In the genomic region with DNA sequence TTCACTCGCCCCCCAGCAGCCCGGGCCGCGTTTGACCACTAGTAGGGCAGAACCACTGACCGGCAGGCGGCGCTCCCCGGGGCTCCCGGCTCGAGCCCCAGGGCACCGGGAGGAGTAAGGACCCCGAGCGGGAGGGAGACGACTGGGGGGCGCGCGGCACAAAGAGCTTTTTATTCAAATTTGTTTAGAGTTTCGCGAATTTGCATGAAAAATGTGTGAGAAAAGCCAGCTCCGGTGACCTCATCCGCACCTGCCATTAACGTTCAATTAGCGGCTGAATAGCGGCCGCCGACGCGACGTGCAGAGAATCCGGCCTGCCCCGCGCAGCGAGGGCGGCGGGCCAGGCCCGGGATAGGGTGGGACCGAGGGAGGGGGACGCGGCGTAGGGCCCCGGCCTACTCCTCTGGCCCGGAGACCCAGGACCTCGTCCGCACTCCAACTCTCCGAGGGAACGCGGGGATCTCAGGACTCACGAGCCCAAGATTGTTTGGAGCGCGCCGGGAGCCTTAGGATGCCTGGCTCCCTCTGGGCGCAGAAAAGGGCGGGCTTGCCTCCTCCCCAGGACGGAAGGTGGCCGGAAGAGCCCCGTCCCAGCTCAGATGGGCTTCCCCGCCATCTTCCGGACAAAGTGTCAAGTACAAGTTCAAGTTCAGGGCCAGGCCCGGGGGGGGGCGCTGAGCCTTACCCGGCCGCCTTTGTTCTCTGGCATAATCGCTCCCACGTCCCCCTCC, we compare ENCODE assay signal across 8 cellular contexts.
A peak's percentile ranks its signal among the peaks of the same experiment; 100 is the strongest.
DNase-seq lines count a peak whose midpoint lies in the region; ATAC-seq and TF ChIP-seq lines count a peak whose summit lies in the region.

No MANE protein-coding gene starts in this region.

- H3K36me3 ChIP-seq in HCT116 (ENCODE audit: control insufficient read depth in 1 of 2, insufficient read depth in 2 of 2, low read length in 2 of 2): no peaks in the 10 kb centered on the region

- CTCF ChIA-PET in activated CD4-positive, alpha-beta T cell treated with anti-CD3 and anti-CD28 coated beads, Interleukin-2, amount 10 ng/mL, durations not matched to agents 7 days and 5 days (lab: Charles Lee): interaction anchor here (1.0 to 3.1 kb wide), 4 partner anchors 10 to 65 kb away, joined by 3 to 21 read pairs (median 4); a partner anchor contains a TSS
- CTCF ChIA-PET in HCT116 (lab: Charles Lee): no interaction called here
- CTCF ChIA-PET in activated CD8-positive, alpha-beta T cell treated with anti-CD3 and anti-CD28 coated beads for 36 hours (lab: Charles Lee): interaction anchor here (0.6 to 3.5 kb wide), 10 partner anchors 9 to 73 kb away, joined by 3 to 43 read pairs (median 4); no protein-coding TSS in a partner anchor

- H3K27ac Mint-ChIP-seq in activated CD4-positive, alpha-beta T cell treated with anti-CD3 and anti-CD28 coated beads, Interleukin-2, amount 10 ng/mL, durations not matched to agents 7 days and 5 days: no peak overlapping the region
- no peak overlapping the region for H3K27ac Mint-ChIP-seq in activated CD8-positive, alpha-beta T cell treated with anti-CD3 and anti-CD28 coated beads for 36 hours
- H3K27ac Mint-ChIP-seq in progenitor cell of endocrine pancreas: peak overlapping the region; percentile 87

- intact Hi-C loops in HCT116 (cut with micrococcal nuclease): no loop called here
- intact Hi-C loops in activated CD8-positive, alpha-beta T cell treated with anti-CD3 and anti-CD28 coated beads for 36 hours (cut with micrococcal nuclease): no loop called here

- no peak overlapping the region for H3K4me3 ChIP-seq in HCT116 (replicated peaks in 1 of 2; ENCODE audit: low read depth in 1 of 2, low read length in 2 of 2)
- H3K4me3 ChIP-seq in foreskin fibroblast (ENCODE audit: low read depth in 1 of 2, low read length in 2 of 2): peak overlapping the region in 1 of 2 donors; percentile 10

- POLR2A ChIA-PET in activated CD4-positive, alpha-beta T cell treated with anti-CD3 and anti-CD28 coated beads, Interleukin-2, amount 10 ng/mL, durations not matched to agents 7 days and 5 days (lab: Charles Lee): no interaction called here
- POLR2A ChIA-PET in HCT116 (lab: Charles Lee): no interaction called here
- POLR2A ChIA-PET in activated CD8-positive, alpha-beta T cell treated with anti-CD3 and anti-CD28 coated beads for 36 hours (lab: Charles Lee): interaction anchor here (0.6 to 1.4 kb wide), 3 partner anchors 9 to 40 kb away, joined by 3 read pairs; no protein-coding TSS in a partner anchor

- BruUV-seq in HCT116 (replicated peaks; lab: Mats Ljungman, UMichigan): no TSS peak

- H2AFZ ChIP-seq in HCT116 (ENCODE audit: low read depth, low read length, poor library complexity, severe bottlenecking): no peak overlapping the region

- peak overlapping the region; percentile 47 for H3K4me2 ChIP-seq in HCT116 (ENCODE audit: low read length)

- 0 out of 4 replicates have a peak, but pooled peaks cover 0 to 5% of the 10 kb centered on the region in 2 experiments for H3K4me1 ChIP-seq in HCT116 (ENCODE audit: control insufficient read depth in 1 of 2, insufficient read depth in 2 of 2, low read length in 2 of 2)

- H3K36me3 Mint-ChIP-seq in activated CD4-positive, alpha-beta T cell treated with anti-CD3 and anti-CD28 coated beads, Interleukin-2, amount 10 ng/mL, durations not matched to agents 7 days and 5 days (ENCODE audit: low read depth): no peaks in the 10 kb centered on the region
- no peaks in the 10 kb centered on the region for H3K36me3 Mint-ChIP-seq in activated CD8-positive, alpha-beta T cell treated with anti-CD3 and anti-CD28 coated beads for 36 hours (ENCODE audit: low read depth)
- H3K36me3 Mint-ChIP-seq in progenitor cell of endocrine pancreas (ENCODE audit: insufficient read depth): no peaks in the 10 kb centered on the region

- no peaks in the 10 kb centered on the region for H3K9me2 ChIP-seq in HCT116 (ENCODE audit: insufficient read depth)

- H3K9me3 ChIP-seq in HCT116 (ENCODE audit: control insufficient read depth in 1 of 2, insufficient read depth in 1 of 2, low read depth in 1 of 2, low read length in 2 of 2): no peaks in the 10 kb centered on the region

- peak in 2 of 3 experiments; percentile 53 to 54; a peak in 4 of 6 replicates for TF ChIP-seq CTCF in HCT116 (IDR thresholded peaks at IDR 0.05 in 2 of 3, conservative IDR thresholded peaks at IDR 0.05 in 1 of 3; ENCODE audit: borderline replicate concordance in 1 of 3, insufficient read depth in 1 of 3, low read depth in 2 of 3, low read length in 2 of 3)
- TF ChIP-seq CTCF in activated CD8-positive, alpha-beta T cell treated with anti-CD3 and anti-CD28 coated beads for 36 hours (IDR thresholded peaks at IDR 0.05): peak; percentile 52
- peak; percentile 21 for TF ChIP-seq CTCF in foreskin fibroblast (IDR thresholded peaks at IDR 0.05; ENCODE audit: low read depth, low read length)
- TF ChIP-seq CTCF in progenitor cell of endocrine pancreas (IDR thresholded peaks at IDR 0.05; ENCODE audit: unreplicated experiment): peak; percentile 69

- H4K20me1 ChIP-seq in HCT116 (ENCODE audit: insufficient read depth): no peaks in the 10 kb centered on the region

- DNase-seq in activated CD4-positive, alpha-beta T cell treated with anti-CD3 and anti-CD28 coated beads, Interleukin-2, amount 10 ng/mL, durations not matched to agents 7 days and 5 days: no peak
- no peak for DNase-seq in activated CD4-positive, alpha-beta T cell treated with anti-CD3 and anti-CD28 coated beads for 48 hours
- DNase-seq in HCT116 (ENCODE audit: low read depth, low spot score) (no peak), NCI-H1417 treated with DMSO at 0.1 percent for 48 hours (lab: John Stamatoyannopoulos, UW) (peak; percentile 28), foreskin fibroblast (no peak), progenitor cell of endocrine pancreas (ENCODE audit: low spot score, unreplicated experiment) (no peak)
- peak; percentile 61 for DNase-seq in activated CD8-positive, alpha-beta T cell treated with anti-CD3 and anti-CD28 coated beads for 36 hours

- TF ChIP-seq RAD21 in HCT116 (IDR thresholded peaks at IDR 0.05; ENCODE audit: low read depth): no peak

- H3K79me2 ChIP-seq in HCT116 (ENCODE audit: insufficient read depth, low read length): no peaks in the 10 kb centered on the region

- H3K9ac ChIP-seq in HCT116 (ENCODE audit: low read length): no peak overlapping the region

- no peaks in the 10 kb centered on the region for H3K27me3 ChIP-seq in HCT116 (ENCODE audit: insufficient read depth, low read length)

- peaks cover 76% of the 10 kb centered on the region for H3K27me3 Mint-ChIP-seq in activated CD4-positive, alpha-beta T cell treated with anti-CD3 and anti-CD28 coated beads, Interleukin-2, amount 10 ng/mL, durations not matched to agents 7 days and 5 days
- H3K27me3 Mint-ChIP-seq in activated CD8-positive, alpha-beta T cell treated with anti-CD3 and anti-CD28 coated beads for 36 hours: peaks cover 63% of the 10 kb centered on the region
- H3K27me3 Mint-ChIP-seq in progenitor cell of endocrine pancreas: peaks cover 94% of the 10 kb centered on the region

- H3K4me3 Mint-ChIP-seq in activated CD4-positive, alpha-beta T cell treated with anti-CD3 and anti-CD28 coated beads, Interleukin-2, amount 10 ng/mL, durations not matched to agents 7 days and 5 days: peak overlapping the region; percentile 61
- H3K4me3 Mint-ChIP-seq in activated CD8-positive, alpha-beta T cell treated with anti-CD3 and anti-CD28 coated beads for 36 hours: peak overlapping the region; percentile 69
- H3K4me3 Mint-ChIP-seq in progenitor cell of endocrine pancreas (ENCODE audit: low read depth): peak overlapping the region; percentile 46

- peaks cover 21% of the 10 kb centered on the region for H3K4me1 Mint-ChIP-seq in activated CD4-positive, alpha-beta T cell treated with anti-CD3 and anti-CD28 coated beads, Interleukin-2, amount 10 ng/mL, durations not matched to agents 7 days and 5 days
- H3K4me1 Mint-ChIP-seq in activated CD8-positive, alpha-beta T cell treated with anti-CD3 and anti-CD28 coated beads for 36 hours (ENCODE audit: low read depth): peaks cover 10% of the 10 kb centered on the region
- no peaks in the 10 kb centered on the region for H3K4me1 Mint-ChIP-seq in progenitor cell of endocrine pancreas (ENCODE audit: low read depth)

- ATAC-seq in HCT116 (peak; percentile 64), GM18519 (IDR thresholded peaks at IDR 0.05; ENCODE audit: low FRiP score, unreplicated experiment) (no peak)
- peak; percentile 86 for ATAC-seq in activated CD8-positive, alpha-beta T cell treated with anti-CD3 and anti-CD28 coated beads for 36 hours

- no peak for TF ChIP-seq POLR2A in HCT116 (IDR thresholded peaks at IDR 0.05; ENCODE audit: borderline replicate concordance, extremely low read depth, insufficient read depth, insufficient read length)

- no peaks in the 10 kb centered on the region for H3K9me3 Mint-ChIP-seq in activated CD4-positive, alpha-beta T cell treated with anti-CD3 and anti-CD28 coated beads, Interleukin-2, amount 10 ng/mL, durations not matched to agents 7 days and 5 days
- H3K9me3 Mint-ChIP-seq in activated CD8-positive, alpha-beta T cell treated with anti-CD3 and anti-CD28 coated beads for 36 hours: no peaks in the 10 kb centered on the region
- no peaks in the 10 kb centered on the region for H3K9me3 Mint-ChIP-seq in progenitor cell of endocrine pancreas (ENCODE audit: low read depth)

- no peak overlapping the region for H3K27ac ChIP-seq in HCT116 (ENCODE audit: low read depth, low read length)

- RAD21 ChIA-PET in HCT116 (lab: Charles Lee; ENCODE audit: low non-redundant PET in 1 of 2, low total read pairs in 2 of 2, uncharacterized antibody in 2 of 2, unreplicated experiment in 2 of 2): no interaction called here

TF ChIP-seq in HCT116, 20 proteins besides CTCF, POLR2A, EP300 and RAD21:
- TF ChIP-seq JUND (IDR thresholded peaks at IDR 0.05) (no peak), SP1 (IDR thresholded peaks at IDR 0.05; ENCODE audit: low read depth) (no peak), EZH2 (IDR thresholded peaks at IDR 0.05) (no peak)

Comparison
In these comparisons a context has a peak if more than half of its experiments do, and no peak if none do; other contexts are left out.
1. DNase-seq: peak in NCI-H1417 treated with DMSO at 0.1 percent for 48 hours (single experiment) and activated CD8-positive, alpha-beta T cell treated with anti-CD3 and anti-CD28 coated beads for 36 hours (single experiment); none in activated CD4-positive, alpha-beta T cell treated with anti-CD3 and anti-CD28 coated beads, Interleukin-2, amount 10 ng/mL, durations not matched to agents 7 days and 5 days (single experiment), activated CD4-positive, alpha-beta T cell treated with anti-CD3 and anti-CD28 coated beads for 48 hours (single experiment), HCT116 (single experiment), foreskin fibroblast (0 of 2) and progenitor cell of endocrine pancreas (single experiment).
2. Peak in every context shown above with its lines, with median percentiles within 50 percentile points of each other: H3K4me3 Mint-ChIP-seq and CTCF ChIP-seq.